21 cellular contexts compared by ENCODE assay signal in the genomic region with DNA sequence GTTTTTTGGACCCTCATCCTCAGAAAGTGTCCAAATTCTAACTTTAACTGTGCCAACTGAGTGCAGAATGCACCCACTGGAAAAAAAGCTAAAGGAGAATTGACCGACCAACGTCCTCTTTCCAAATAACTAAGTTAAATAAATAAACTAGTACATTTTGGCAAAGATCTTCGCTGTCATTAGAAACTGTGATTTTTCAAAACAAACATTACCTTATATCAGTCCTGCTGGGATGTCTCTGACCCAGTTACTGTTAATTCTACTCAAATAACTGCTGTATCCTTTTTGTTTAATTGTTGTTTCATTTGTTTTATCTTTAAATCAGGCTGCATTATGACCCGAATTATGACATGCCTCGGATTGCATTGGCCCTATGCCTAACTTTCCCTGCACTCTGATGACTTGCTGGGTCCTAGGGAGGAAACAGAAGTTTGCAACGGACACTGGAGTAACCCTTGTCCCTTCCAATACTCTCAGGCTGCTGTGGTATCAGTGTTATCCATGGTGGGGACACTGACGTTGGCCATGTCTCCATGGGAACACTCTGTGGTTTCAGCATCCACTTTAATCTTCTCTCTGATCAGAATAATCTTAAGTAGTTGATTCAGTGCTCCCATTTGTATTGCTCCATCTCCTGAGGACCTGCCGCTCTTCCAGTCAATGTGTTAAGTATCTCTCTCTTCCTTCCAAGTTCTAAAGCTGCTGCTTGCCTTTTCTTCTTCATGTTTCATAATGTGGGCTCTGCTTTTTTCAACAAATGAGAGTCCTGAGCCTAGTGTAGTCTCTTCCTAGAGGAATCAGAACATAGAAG. TPM values are rescaled to one million over a fixed set of nuclear protein-coding genes. Genes with fewer than 3 reads are reported as not detected.
DNase-seq lines count a peak whose midpoint lies in the region; ATAC-seq and TF ChIP-seq lines count a peak whose summit lies in the region.
"Had no signal": no experiment of that assay in that cellular context is flagged by ENCODE, and none has a peak within 500 bp of the region (broad histone marks: within the 10 kb centered on the region; RNA-seq: fewer than 3 reads in every experiment).

No MANE protein-coding gene starts in this region.

- intact Hi-C loops in right lobe of liver (cut with DNase I), result no loop called here

- H3K27me3 ChIP-seq in SK-N-SH (ENCODE audit: insufficient read depth) (peaks cover 6% of the 10 kb centered on the region), MG63 (peaks cover 11% of the 10 kb centered on the region), right lobe of liver (no peaks in the 10 kb centered on the region)

- H2AFZ ChIP-seq in SK-N-SH (ENCODE audit: low read depth), result no peak overlapping the region

- H3K79me2 ChIP-seq in SK-N-SH (ENCODE audit: insufficient read depth), result no peaks in the 10 kb centered on the region

- H3K9ac ChIP-seq in SK-N-SH, result no peak overlapping the region

- H4K20me1 ChIP-seq in SK-N-SH (ENCODE audit: insufficient read depth), result no peaks in the 10 kb centered on the region

- DNase-seq in SK-N-SH (no peak), DMS79 (lab: John Stamatoyannopoulos, UW) (peak; percentile 6), MG63 (peak; percentile 58), right lobe of liver (no peak), NCI-H2171 (lab: John Stamatoyannopoulos, UW) (no peak)
- DNase-seq: 8988T, Kasumi-1, NCI-H1092 treated with DMSO at 0.1 percent for 48 hours, NCI-H1436 treated with DMSO at 0.1 percent for 48 hours, NCI-H1930, NCI-H226, NCI-H510A treated with DMSO at 0.1 percent for 48 hours, NCI-H82, T-helper 2 cell had no signal

- TF ChIP-seq POLR2A in right lobe of liver (IDR thresholded peaks at IDR 0.05), result no peak

- 9% methylated on average over 8 of the region's 8 CpGs for WGBS in SK-N-SH (ENCODE audit: low lambda C conversion rate)
- 21% methylated on average over 7 of the region's 8 CpGs for WGBS in right lobe of liver (ENCODE audit: insufficient coverage, low coverage, low lambda C conversion rate, missing lambda C conversion rate)

- no peaks in the 10 kb centered on the region for H3F3A ChIP-seq in SK-N-SH (replicated peaks; ENCODE audit: insufficient read depth)

- TF ChIP-seq RAD21 in SK-N-SH (IDR thresholded peaks at IDR 0.05; ENCODE audit: low read length), result no peak

- TF ChIP-seq EP300 in SK-N-SH (IDR thresholded peaks at IDR 0.05; ENCODE audit: borderline replicate concordance in 1 of 2, low read depth in 1 of 2, low read length in 1 of 2), result no peak

- no peaks in the 10 kb centered on the region for H3K9me2 ChIP-seq in SK-N-SH

- TF ChIP-seq CTCF in SK-N-SH (IDR thresholded peaks at IDR 0.05) (no peak), right lobe of liver (IDR thresholded peaks at IDR 0.05) (no peak)

- H3K36me3 ChIP-seq in SK-N-SH (replicated peaks in 1 of 2; ENCODE audit: control insufficient read depth in 1 of 2, insufficient read depth in 2 of 2, low read length in 1 of 2) (peaks cover 3 to 4% of the 10 kb centered on the region in 2 experiments), MG63 (peaks cover 4% of the 10 kb centered on the region), right lobe of liver (no peaks in the 10 kb centered on the region)

- CTCF ChIA-PET in SK-N-SH (lab: Yijun Ruan, JAX), result interaction anchor here (1.8 to 13.7 kb wide), 3 partner anchors 11 to 77 kb away, joined by 3 to 239 read pairs (median 9); no protein-coding TSS in a partner anchor

- H3K27ac ChIP-seq in SK-N-SH (ENCODE audit: low read depth in 2 of 2, low read length in 1 of 2) (no peak overlapping the region), right lobe of liver (no peak overlapping the region)

- H3K9me3 ChIP-seq in SK-N-SH (no peaks in the 10 kb centered on the region), MG63 (no peaks in the 10 kb centered on the region), right lobe of liver (no peaks in the 10 kb centered on the region)

- 0 out of 2 replicates have a peak overlapping the region, but pooled peaks have one; percentile 16 for H3K4me2 ChIP-seq in SK-N-SH

- no peaks in the 10 kb centered on the region for H3K4me1 ChIP-seq in SK-N-SH (ENCODE audit: control insufficient read depth in 1 of 2, insufficient read depth in 2 of 2, low read depth in 1 of 2, low read length in 1 of 2)
- H3K4me1 ChIP-seq in right lobe of liver, result peaks cover 0 to 11% (median 0%) of the 10 kb centered on the region in 4 donors

- POLR2A ChIA-PET in SK-N-SH (lab: Yijun Ruan, JAX), result no interaction called here

- H3K4me3 ChIP-seq in SK-N-SH (ENCODE audit: low read depth in 2 of 2, low read length in 1 of 2) (no peak overlapping the region), MG63 (no peak overlapping the region), right lobe of liver (no peak overlapping the region)

- ATAC-seq in SK-N-SH treated with all-trans-retinoic acid at 6 μM for 48 hours (no peak; the same call in 1 of the 3 replicates), right lobe of liver (peak; percentile 69 to 84 (median 78)), HG03095 (IDR thresholded peaks at IDR 0.05; ENCODE audit: unreplicated experiment) (no peak), GM18520 (IDR thresholded peaks at IDR 0.05; ENCODE audit: unreplicated experiment) (no peak)

TF ChIP-seq in SK-N-SH, 30 proteins besides CTCF, POLR2A, EP300 and RAD21 (continues in another document):
- TF ChIP-seq, protein P1, sequence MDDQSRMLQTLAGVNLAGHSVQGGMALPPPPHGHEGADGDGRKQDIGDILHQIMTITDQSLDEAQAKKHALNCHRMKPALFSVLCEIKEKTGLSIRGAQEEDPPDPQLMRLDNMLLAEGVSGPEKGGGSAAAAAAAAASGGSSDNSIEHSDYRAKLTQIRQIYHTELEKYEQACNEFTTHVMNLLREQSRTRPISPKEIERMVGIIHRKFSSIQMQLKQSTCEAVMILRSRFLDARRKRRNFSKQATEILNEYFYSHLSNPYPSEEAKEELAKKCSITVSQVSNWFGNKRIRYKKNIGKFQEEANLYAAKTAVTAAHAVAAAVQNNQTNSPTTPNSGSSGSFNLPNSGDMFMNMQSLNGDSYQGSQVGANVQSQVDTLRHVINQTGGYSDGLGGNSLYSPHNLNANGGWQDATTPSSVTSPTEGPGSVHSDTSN (IDR thresholded peaks at IDR 0.05), result no peak
- TF ChIP-seq MEF2A (IDR thresholded peaks at IDR 0.05; ENCODE audit: borderline replicate concordance, low read depth) (no peak), TAF1 (IDR thresholded peaks at IDR 0.05; ENCODE audit: borderline replicate concordance, low read depth, low read length) (no peak), RFX5 (IDR thresholded peaks at IDR 0.05; ENCODE audit: low read length) (no peak), SMC3 (IDR thresholded peaks at IDR 0.05; ENCODE audit: low read depth, low read length) (no peak), RXRA (IDR thresholded peaks at IDR 0.05; ENCODE audit: borderline replicate concordance, low read depth) (no peak), GABPA (IDR thresholded peaks at IDR 0.05; ENCODE audit: low read depth) (no peak), NFIC (IDR thresholded peaks at IDR 0.05; ENCODE audit: borderline replicate concordance) (no peak)

TF ChIP-seq in SK-N-SH treated with all-trans-retinoic acid at 6 μM for 48 hours, 23 proteins besides CTCF, POLR2A, EP300 and RAD21 (continues in another document):
- no peak for TF ChIP-seq TOX (CRISPR knock-in tag; IDR thresholded peaks at IDR 0.05; ENCODE audit: borderline replicate concordance)
- no peak for TF ChIP-seq PPARA (CRISPR knock-in tag; IDR thresholded peaks at IDR 0.05; ENCODE audit: borderline replicate concordance)
- no peak for TF ChIP-seq ISL1 (CRISPR knock-in tag; IDR thresholded peaks at IDR 0.05)
- TF ChIP-seq, protein P2, sequence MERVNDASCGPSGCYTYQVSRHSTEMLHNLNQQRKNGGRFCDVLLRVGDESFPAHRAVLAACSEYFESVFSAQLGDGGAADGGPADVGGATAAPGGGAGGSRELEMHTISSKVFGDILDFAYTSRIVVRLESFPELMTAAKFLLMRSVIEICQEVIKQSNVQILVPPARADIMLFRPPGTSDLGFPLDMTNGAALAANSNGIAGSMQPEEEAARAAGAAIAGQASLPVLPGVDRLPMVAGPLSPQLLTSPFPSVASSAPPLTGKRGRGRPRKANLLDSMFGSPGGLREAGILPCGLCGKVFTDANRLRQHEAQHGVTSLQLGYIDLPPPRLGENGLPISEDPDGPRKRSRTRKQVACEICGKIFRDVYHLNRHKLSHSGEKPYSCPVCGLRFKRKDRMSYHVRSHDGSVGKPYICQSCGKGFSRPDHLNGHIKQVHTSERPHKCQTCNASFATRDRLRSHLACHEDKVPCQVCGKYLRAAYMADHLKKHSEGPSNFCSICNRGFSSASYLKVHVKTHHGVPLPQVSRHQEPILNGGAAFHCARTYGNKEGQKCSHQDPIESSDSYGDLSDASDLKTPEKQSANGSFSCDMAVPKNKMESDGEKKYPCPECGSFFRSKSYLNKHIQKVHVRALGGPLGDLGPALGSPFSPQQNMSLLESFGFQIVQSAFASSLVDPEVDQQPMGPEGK (CRISPR knock-in tag; IDR thresholded peaks at IDR 0.05; ENCODE audit: borderline replicate concordance), result no peak

RNA-seq across cellular contexts. Expression of a gene that starts 11.1 kb away (rescaled TPM):
- polyA plus RNA-seq in SK-N-SH (2012; rRNA removed), result not detected in 2 replicates
- not detected in 2 replicates for polyA plus RNA-seq in SK-N-SH (2012; cell fraction: cytosol; rRNA removed)
- polyA plus RNA-seq in SK-N-SH (2012; cell fraction: nucleus; rRNA removed), result 0.07 TPM in 1 of 2 replicates, not detected in the other
- total RNA-seq in MG63 (2014; rRNA removed; shearing (Covaris generic); ENCODE audit: low replicate concordance), result not detected in 2 replicates
- not detected for total RNA-seq in right lobe of liver
- total RNA-seq: G401, H4 had no signal
- polyA plus RNA-seq: AG04450, CD14-positive monocyte had no signal

RNA-seq across cellular contexts. Expression of a gene that starts 19.0 kb away (rescaled TPM):
- 6.8 and 8.8 TPM in 2 replicates for polyA plus RNA-seq in SK-N-SH (2012; rRNA removed)
- polyA plus RNA-seq in SK-N-SH (2012; cell fraction: cytosol; rRNA removed), result 10.5 and 10.7 TPM in 2 replicates
- polyA plus RNA-seq in SK-N-SH (2012; cell fraction: nucleus; rRNA removed), result 4.6 and 8.5 TPM in 2 replicates
- 46.6 and 58.6 TPM in 2 replicates for total RNA-seq in MG63 (2014; rRNA removed; shearing (Covaris generic); ENCODE audit: low replicate concordance)
- total RNA-seq in right lobe of liver, result 10 to 100 TPM in 2 of 6 experiments, 1 to 10 TPM in 4; 5.9 to 11.7 (median 8.7) TPM

RNA-seq across cellular contexts. Expression of a gene that starts 34.5 kb away (rescaled TPM):
- not detected in 2 replicates for polyA plus RNA-seq in SK-N-SH (2012; rRNA removed)
- not detected in 2 replicates for polyA plus RNA-seq in SK-N-SH (2012; cell fraction: cytosol; rRNA removed)
- polyA plus RNA-seq in SK-N-SH (2012; cell fraction: nucleus; rRNA removed), result not detected in 2 replicates
- not detected in 2 replicates for total RNA-seq in MG63 (2014; rRNA removed; shearing (Covaris generic); ENCODE audit: low replicate concordance)
- not detected for total RNA-seq in right lobe of liver
- total RNA-seq: G401, H4 had no signal
- polyA plus RNA-seq: AG04450, CD14-positive monocyte had no signal

RNA-seq across cellular contexts. Expression of a gene that starts 51.6 kb away (rescaled TPM):
- polyA plus RNA-seq in SK-N-SH (2012; rRNA removed), result not detected in 2 replicates
- not detected in 2 replicates for polyA plus RNA-seq in SK-N-SH (2012; cell fraction: cytosol; rRNA removed)
- polyA plus RNA-seq in SK-N-SH (2012; cell fraction: nucleus; rRNA removed), result not detected in 2 replicates
- total RNA-seq in MG63 (2014; rRNA removed; shearing (Covaris generic); ENCODE audit: low replicate concordance), result not detected in 2 replicates
- not detected for total RNA-seq in right lobe of liver
- total RNA-seq: G401, H4 had no signal
- polyA plus RNA-seq: AG04450, CD14-positive monocyte had no signal

Comparison
In these comparisons a context has a peak if more than half of its experiments do, and no peak if none do; other contexts are left out.
1. DNase-seq: peak in DMS79 (single experiment) and MG63 (single experiment); none in SK-N-SH (single experiment), right lobe of liver (0 of 3) and NCI-H2171 (single experiment).
2. ATAC-seq: peak in right lobe of liver (4 of 4); none in SK-N-SH treated with all-trans-retinoic acid at 6 μM for 48 hours (single experiment), HG03095 (single experiment) and GM18520 (single experiment).